ENCODE assay signal across 2 cellular contexts in the genomic region with DNA sequence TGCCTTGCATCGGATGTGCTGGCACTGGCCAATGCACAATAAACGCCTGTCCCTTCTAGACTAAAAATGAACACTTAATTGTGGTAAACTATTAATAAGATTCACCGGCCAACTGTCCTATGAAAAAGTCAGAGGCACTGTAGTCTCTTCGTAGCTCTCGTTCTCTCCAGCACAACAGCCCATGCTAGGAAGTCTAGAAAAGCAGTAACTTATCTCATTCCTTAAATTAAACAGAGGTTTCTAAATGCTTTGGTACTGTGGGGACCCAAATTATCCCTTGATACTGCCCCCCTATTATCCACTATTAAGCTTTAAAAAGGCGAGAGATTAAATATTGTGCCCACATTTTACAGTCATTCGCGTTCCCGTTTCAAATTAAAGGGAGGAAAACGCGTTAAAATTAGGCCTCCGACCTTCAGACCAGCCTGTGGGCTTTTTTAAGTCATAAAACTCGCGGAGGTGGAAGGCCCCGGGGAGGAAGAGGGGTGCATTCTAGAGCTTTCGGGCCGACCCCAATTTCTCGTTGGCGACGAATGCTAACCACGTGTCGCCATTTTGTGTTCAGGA.
A peak's percentile ranks its signal among the peaks of the same experiment; 100 is the strongest.
TF ChIP-seq lines count a peak whose summit lies in the region.

No MANE protein-coding gene starts in this region.

TF ChIP-seq in A549, 52 proteins besides CTCF, POLR2A, EP300 and RAD21 (continued from another document and continues in another):
- TF ChIP-seq, protein P1, sequence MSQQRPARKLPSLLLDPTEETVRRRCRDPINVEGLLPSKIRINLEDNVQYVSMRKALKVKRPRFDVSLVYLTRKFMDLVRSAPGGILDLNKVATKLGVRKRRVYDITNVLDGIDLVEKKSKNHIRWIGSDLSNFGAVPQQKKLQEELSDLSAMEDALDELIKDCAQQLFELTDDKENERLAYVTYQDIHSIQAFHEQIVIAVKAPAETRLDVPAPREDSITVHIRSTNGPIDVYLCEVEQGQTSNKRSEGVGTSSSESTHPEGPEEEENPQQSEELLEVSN (IDR thresholded peaks at IDR 0.05; ENCODE audit: borderline replicate concordance, low read depth) = no peak; the same call in none of the 2 replicates
- TF ChIP-seq FOSL2 (IDR thresholded peaks at IDR 0.05) (no peak), FOSL2 (CRISPR knock-in tag; IDR thresholded peaks at IDR 0.05) (no peak), RCOR1 (IDR thresholded peaks at IDR 0.05; ENCODE audit: low read depth, low read length) (no peak), PHF8 (IDR thresholded peaks at IDR 0.05; ENCODE audit: borderline replicate concordance, low read depth) (no peak), ZC3H11A (IDR thresholded peaks at IDR 0.05) (no peak), SMC3 (IDR thresholded peaks at IDR 0.05) (no peak), HOXB13 (CRISPR knock-in tag; IDR thresholded peaks at IDR 0.05; ENCODE audit: low read depth) (no peak; the same call in 1 of the 2 replicates), RFX5 (IDR thresholded peaks at IDR 0.05) (no peak), RARB (CRISPR knock-in tag; IDR thresholded peaks at IDR 0.05) (no peak; the same call in 1 of the 2 replicates), CBX8 (IDR thresholded peaks at IDR 0.05) (no peak), TP53 (CRISPR knock-in tag; IDR thresholded peaks at IDR 0.05) (no peak; the same call in 1 of the 2 replicates), CBX2 (IDR thresholded peaks at IDR 0.05; ENCODE audit: borderline replicate concordance, low read depth) (no peak), MYC (IDR thresholded peaks at IDR 0.05; ENCODE audit: borderline replicate concordance, low read length) (no peak), HOXB5 (CRISPR knock-in tag; IDR thresholded peaks at IDR 0.05) (peak; percentile 98; the same call in 1 of the 2 replicates), ZNF302 (CRISPR knock-in tag; IDR thresholded peaks at IDR 0.05) (peak; percentile 96; the same call in 1 of the 2 replicates), NR3C1 (IDR thresholded peaks at IDR 0.05) (no peak), HEYL (CRISPR knock-in tag; IDR thresholded peaks at IDR 0.05) (peak; percentile 97; the same call in 1 of the 2 replicates), JUNB (IDR thresholded peaks at IDR 0.05) (no peak), NFE2L2 (conservative IDR thresholded peaks at IDR 0.05; ENCODE audit: low read length) (no peak), RNF2 (IDR thresholded peaks at IDR 0.05; ENCODE audit: borderline replicate concordance, low read depth) (peak; percentile 67; the same call in 1 of the 2 replicates), MAZ (IDR thresholded peaks at IDR 0.05; ENCODE audit: borderline replicate concordance, low read depth, low read length) (no peak)
- TF ChIP-seq, protein P2, sequence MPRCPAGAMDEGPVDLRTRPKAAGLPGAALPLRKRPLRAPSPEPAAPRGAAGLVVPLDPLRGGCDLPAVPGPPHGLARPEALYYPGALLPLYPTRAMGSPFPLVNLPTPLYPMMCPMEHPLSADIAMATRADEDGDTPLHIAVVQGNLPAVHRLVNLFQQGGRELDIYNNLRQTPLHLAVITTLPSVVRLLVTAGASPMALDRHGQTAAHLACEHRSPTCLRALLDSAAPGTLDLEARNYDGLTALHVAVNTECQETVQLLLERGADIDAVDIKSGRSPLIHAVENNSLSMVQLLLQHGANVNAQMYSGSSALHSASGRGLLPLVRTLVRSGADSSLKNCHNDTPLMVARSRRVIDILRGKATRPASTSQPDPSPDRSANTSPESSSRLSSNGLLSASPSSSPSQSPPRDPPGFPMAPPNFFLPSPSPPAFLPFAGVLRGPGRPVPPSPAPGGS (IDR thresholded peaks at IDR 0.05) = no peak
- TF ChIP-seq, protein P3, sequence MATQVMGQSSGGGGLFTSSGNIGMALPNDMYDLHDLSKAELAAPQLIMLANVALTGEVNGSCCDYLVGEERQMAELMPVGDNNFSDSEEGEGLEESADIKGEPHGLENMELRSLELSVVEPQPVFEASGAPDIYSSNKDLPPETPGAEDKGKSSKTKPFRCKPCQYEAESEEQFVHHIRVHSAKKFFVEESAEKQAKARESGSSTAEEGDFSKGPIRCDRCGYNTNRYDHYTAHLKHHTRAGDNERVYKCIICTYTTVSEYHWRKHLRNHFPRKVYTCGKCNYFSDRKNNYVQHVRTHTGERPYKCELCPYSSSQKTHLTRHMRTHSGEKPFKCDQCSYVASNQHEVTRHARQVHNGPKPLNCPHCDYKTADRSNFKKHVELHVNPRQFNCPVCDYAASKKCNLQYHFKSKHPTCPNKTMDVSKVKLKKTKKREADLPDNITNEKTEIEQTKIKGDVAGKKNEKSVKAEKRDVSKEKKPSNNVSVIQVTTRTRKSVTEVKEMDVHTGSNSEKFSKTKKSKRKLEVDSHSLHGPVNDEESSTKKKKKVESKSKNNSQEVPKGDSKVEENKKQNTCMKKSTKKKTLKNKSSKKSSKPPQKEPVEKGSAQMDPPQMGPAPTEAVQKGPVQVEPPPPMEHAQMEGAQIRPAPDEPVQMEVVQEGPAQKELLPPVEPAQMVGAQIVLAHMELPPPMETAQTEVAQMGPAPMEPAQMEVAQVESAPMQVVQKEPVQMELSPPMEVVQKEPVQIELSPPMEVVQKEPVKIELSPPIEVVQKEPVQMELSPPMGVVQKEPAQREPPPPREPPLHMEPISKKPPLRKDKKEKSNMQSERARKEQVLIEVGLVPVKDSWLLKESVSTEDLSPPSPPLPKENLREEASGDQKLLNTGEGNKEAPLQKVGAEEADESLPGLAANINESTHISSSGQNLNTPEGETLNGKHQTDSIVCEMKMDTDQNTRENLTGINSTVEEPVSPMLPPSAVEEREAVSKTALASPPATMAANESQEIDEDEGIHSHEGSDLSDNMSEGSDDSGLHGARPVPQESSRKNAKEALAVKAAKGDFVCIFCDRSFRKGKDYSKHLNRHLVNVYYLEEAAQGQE (IDR thresholded peaks at IDR 0.05) = no peak
- TF ChIP-seq, protein P4, sequence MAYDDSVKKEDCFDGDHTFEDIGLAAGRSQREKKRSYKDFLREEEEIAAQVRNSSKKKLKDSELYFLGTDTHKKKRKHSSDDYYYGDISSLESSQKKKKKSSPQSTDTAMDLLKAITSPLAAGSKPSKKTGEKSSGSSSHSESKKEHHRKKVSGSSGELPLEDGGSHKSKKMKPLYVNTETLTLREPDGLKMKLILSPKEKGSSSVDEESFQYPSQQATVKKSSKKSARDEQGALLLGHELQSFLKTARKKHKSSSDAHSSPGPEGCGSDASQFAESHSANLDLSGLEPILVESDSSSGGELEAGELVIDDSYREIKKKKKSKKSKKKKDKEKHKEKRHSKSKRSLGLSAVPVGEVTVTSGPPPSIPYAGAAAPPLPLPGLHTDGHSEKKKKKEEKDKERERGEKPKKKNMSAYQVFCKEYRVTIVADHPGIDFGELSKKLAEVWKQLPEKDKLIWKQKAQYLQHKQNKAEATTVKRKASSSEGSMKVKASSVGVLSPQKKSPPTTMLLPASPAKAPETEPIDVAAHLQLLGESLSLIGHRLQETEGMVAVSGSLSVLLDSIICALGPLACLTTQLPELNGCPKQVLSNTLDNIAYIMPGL (CRISPR knock-in tag; IDR thresholded peaks at IDR 0.05; ENCODE audit: borderline replicate concordance) = no peak; the same call in 1 of the 2 replicates
- TF ChIP-seq, protein P5, sequence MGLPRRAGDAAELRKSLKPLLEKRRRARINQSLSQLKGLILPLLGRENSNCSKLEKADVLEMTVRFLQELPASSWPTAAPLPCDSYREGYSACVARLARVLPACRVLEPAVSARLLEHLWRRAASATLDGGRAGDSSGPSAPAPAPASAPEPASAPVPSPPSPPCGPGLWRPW (IDR thresholded peaks at IDR 0.05) = no peak
- TF ChIP-seq, protein P6, sequence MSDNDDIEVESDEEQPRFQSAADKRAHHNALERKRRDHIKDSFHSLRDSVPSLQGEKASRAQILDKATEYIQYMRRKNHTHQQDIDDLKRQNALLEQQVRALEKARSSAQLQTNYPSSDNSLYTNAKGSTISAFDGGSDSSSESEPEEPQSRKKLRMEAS (IDR thresholded peaks at IDR 0.05) = peak; percentile 98

TF ChIP-seq in HepG2, 621 proteins besides CTCF, POLR2A, EP300 and RAD21 (continued from another document and continues in another):
- TF ChIP-seq, protein P7, sequence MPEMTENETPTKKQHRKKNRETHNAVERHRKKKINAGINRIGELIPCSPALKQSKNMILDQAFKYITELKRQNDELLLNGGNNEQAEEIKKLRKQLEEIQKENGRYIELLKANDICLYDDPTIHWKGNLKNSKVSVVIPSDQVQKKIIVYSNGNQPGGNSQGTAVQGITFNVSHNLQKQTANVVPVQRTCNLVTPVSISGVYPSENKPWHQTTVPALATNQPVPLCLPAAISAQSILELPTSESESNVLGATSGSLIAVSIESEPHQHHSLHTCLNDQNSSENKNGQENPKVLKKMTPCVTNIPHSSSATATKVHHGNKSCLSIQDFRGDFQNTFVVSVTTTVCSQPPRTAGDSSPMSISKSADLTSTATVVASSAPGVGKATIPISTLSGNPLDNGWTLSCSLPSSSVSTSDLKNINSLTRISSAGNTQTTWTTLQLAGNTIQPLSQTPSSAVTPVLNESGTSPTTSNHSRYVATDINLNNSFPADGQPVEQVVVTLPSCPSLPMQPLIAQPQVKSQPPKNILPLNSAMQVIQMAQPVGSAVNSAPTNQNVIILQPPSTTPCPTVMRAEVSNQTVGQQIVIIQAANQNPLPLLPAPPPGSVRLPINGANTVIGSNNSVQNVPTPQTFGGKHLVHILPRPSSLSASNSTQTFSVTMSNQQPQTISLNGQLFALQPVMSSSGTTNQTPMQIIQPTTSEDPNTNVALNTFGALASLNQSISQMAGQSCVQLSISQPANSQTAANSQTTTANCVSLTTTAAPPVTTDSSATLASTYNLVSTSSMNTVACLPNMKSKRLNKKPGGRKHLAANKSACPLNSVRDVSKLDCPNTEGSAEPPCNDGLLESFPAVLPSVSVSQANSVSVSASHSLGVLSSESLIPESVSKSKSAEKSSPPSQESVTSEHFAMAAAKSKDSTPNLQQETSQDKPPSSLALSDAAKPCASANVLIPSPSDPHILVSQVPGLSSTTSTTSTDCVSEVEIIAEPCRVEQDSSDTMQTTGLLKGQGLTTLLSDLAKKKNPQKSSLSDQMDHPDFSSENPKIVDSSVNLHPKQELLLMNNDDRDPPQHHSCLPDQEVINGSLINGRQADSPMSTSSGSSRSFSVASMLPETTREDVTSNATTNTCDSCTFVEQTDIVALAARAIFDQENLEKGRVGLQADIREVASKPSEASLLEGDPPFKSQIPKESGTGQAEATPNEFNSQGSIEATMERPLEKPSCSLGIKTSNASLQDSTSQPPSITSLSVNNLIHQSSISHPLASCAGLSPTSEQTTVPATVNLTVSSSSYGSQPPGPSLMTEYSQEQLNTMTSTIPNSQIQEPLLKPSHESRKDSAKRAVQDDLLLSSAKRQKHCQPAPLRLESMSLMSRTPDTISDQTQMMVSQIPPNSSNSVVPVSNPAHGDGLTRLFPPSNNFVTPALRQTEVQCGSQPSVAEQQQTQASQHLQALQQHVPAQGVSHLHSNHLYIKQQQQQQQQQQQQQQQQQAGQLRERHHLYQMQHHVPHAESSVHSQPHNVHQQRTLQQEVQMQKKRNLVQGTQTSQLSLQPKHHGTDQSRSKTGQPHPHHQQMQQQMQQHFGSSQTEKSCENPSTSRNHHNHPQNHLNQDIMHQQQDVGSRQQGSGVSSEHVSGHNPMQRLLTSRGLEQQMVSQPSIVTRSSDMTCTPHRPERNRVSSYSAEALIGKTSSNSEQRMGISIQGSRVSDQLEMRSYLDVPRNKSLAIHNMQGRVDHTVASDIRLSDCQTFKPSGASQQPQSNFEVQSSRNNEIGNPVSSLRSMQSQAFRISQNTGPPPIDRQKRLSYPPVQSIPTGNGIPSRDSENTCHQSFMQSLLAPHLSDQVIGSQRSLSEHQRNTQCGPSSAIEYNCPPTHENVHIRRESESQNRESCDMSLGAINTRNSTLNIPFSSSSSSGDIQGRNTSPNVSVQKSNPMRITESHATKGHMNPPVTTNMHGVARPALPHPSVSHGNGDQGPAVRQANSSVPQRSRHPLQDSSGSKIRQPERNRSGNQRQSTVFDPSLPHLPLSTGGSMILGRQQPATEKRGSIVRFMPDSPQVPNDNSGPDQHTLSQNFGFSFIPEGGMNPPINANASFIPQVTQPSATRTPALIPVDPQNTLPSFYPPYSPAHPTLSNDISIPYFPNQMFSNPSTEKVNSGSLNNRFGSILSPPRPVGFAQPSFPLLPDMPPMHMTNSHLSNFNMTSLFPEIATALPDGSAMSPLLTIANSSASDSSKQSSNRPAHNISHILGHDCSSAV (CRISPR knock-in tag; IDR thresholded peaks at IDR 0.05; ENCODE audit: borderline replicate concordance) = no peak
- TF ChIP-seq SAFB2 (CRISPR knock-in tag; IDR thresholded peaks at IDR 0.05; ENCODE audit: borderline replicate concordance, low read depth) (no peak), SP1 (IDR thresholded peaks at IDR 0.05) (no peak), SP1 (CRISPR knock-in tag; IDR thresholded peaks at IDR 0.05) (no peak), HNRNPL (IDR thresholded peaks at IDR 0.05; ENCODE audit: low read depth, low read length) (no peak)
- TF ChIP-seq, protein P8, sequence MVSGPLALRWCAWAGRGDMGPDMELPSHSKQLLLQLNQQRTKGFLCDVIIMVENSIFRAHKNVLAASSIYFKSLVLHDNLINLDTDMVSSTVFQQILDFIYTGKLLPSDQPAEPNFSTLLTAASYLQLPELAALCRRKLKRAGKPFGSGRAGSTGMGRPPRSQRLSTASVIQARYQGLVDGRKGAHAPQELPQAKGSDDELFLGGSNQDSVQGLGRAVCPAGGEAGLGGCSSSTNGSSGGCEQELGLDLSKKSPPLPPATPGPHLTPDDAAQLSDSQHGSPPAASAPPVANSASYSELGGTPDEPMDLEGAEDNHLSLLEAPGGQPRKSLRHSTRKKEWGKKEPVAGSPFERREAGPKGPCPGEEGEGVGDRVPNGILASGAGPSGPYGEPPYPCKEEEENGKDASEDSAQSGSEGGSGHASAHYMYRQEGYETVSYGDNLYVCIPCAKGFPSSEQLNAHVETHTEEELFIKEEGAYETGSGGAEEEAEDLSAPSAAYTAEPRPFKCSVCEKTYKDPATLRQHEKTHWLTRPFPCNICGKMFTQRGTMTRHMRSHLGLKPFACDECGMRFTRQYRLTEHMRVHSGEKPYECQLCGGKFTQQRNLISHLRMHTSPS (CRISPR knock-in tag; IDR thresholded peaks at IDR 0.05; ENCODE audit: low read depth) = no peak; the same call in 1 of the 2 replicates
- TF ChIP-seq, protein P9, sequence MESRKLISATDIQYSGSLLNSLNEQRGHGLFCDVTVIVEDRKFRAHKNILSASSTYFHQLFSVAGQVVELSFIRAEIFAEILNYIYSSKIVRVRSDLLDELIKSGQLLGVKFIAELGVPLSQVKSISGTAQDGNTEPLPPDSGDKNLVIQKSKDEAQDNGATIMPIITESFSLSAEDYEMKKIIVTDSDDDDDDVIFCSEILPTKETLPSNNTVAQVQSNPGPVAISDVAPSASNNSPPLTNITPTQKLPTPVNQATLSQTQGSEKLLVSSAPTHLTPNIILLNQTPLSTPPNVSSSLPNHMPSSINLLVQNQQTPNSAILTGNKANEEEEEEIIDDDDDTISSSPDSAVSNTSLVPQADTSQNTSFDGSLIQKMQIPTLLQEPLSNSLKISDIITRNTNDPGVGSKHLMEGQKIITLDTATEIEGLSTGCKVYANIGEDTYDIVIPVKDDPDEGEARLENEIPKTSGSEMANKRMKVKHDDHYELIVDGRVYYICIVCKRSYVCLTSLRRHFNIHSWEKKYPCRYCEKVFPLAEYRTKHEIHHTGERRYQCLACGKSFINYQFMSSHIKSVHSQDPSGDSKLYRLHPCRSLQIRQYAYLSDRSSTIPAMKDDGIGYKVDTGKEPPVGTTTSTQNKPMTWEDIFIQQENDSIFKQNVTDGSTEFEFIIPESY (CRISPR knock-in tag; IDR thresholded peaks at IDR 0.05) = no peak
